Comparison of ENCODE assay signal across 33 cellular contexts in genomic region chrY:15072084-15072483, GRCh38.
"Had no signal": no experiment of that assay in that cellular context is flagged by ENCODE, and none has a peak within 500 bp of the region (broad histone marks: within the 10 kb centered on the region; RNA-seq: fewer than 3 reads in every experiment).

No MANE protein-coding gene starts in this region.

- H3K4me1 ChIP-seq: adrenal gland, ascending aorta, body of pancreas, breast epithelium had no signal

- DNase-seq: activated effector memory CD4-positive, alpha-beta T cell treated with anti-CD3 and anti-CD28 coated beads, Interleukin-2, amount 50 U/mL, for 16 hours; activated effector memory CD4-positive, alpha-beta T cell treated with Interleukin-2 at 50 U/mL for 16 hours; activated gamma-delta T cell; activated gamma-delta T cell treated with Interleukin-2 at 50 U/mL for 16 hours; activated naive CD4-positive, alpha-beta T cell; activated naive CD4-positive, alpha-beta T cell treated with anti-CD3 and anti-CD28 coated beads for 36 hours; activated naive CD4-positive, alpha-beta T cell treated with anti-CD3 and anti-CD28 coated beads, Interleukin-2, amount 10 ng/mL, durations not matched to agents 7 days and 5 days; activated naive CD4-positive, alpha-beta T cell treated with anti-CD3 and anti-CD28 coated beads, Interleukin-2, amount 50 U/mL, for 16 hours; activated naive CD4-positive, alpha-beta T cell treated with Interleukin-2 at 50 U/mL for 16 hours; activated naive CD8-positive, alpha-beta T cell treated with anti-CD3 and anti-CD28 coated beads for 36 hours; activated naive CD8-positive, alpha-beta T cell treated with anti-CD3 and anti-CD28 coated beads, Interleukin-2, amount 10 ng/mL, durations not matched to agents 7 days and 5 days; activated naive CD8-positive, alpha-beta T cell treated with anti-CD3 and anti-CD28 coated beads, Interleukin-2, amount 50 U/mL, for 24 hours; activated T-cell treated with anti-CD3 and anti-CD28 coated beads, Interleukin-2, amount 50 U/mL, for 24 hours; activated T-cell treated with anti-CD3 and anti-CD28 coated beads, Interleukin-2, amount 50 U/mL, for 4 hours; activated T-cell treated with anti-CD3 and anti-CD28 coated beads, Interleukin-2, amount 50 U/mL, for 48 hours; activated T-cell treated with anti-CD3 and anti-CD28 coated beads, Interleukin-2, amount 50 U/mL, for 72 hours; adrenal gland; amniotic stem cell; amygdala; anterior cingulate cortex; aorta; body of pancreas; brain microvascular endothelial cell; caudate nucleus; central memory CD4-positive, alpha-beta T cell; cerebellar nuclear complex had no signal

- H3K36me3 ChIP-seq: adrenal gland, ascending aorta, brain microvascular endothelial cell, breast epithelium, cardiac muscle cell had no signal

- H3K9me3 ChIP-seq: adrenal gland, ascending aorta, body of pancreas, breast epithelium had no signal

- H3K27ac ChIP-seq: adrenal gland, ascending aorta, body of pancreas, brain microvascular endothelial cell, breast epithelium, cardiac muscle cell had no signal

- H3K27me3 ChIP-seq: adrenal gland, ascending aorta, body of pancreas, brain microvascular endothelial cell, breast epithelium, cardiac muscle cell had no signal

- ATAC-seq: activated naive CD4-positive, alpha-beta T cell treated with anti-CD3 and anti-CD28 coated beads, Interleukin-2, amount 50 U/mL, for 72 hours; activated naive CD8-positive, alpha-beta T cell treated with anti-CD3 and anti-CD28 coated beads, Interleukin-2, amount 50 U/mL, for 24 hours; activated T-cell treated with anti-CD3 and anti-CD28 coated beads, Interleukin-2, amount 50 U/mL, for 4 hours; activated T-cell treated with anti-CD3 and anti-CD28 coated beads, Interleukin-2, amount 50 U/mL, for 72 hours; activated T-helper 17 cell treated with anti-CD3 and anti-CD28 coated beads, Interleukin-2, amount 50 U/mL, for 72 hours; body of pancreas had no signal

- H3K4me3 ChIP-seq: adrenal gland, ascending aorta, body of pancreas, breast epithelium, cardiac muscle cell had no signal

- FAIRE-seq: astrocyte, bronchial epithelial cell had no signal
